In the genomic region with DNA sequence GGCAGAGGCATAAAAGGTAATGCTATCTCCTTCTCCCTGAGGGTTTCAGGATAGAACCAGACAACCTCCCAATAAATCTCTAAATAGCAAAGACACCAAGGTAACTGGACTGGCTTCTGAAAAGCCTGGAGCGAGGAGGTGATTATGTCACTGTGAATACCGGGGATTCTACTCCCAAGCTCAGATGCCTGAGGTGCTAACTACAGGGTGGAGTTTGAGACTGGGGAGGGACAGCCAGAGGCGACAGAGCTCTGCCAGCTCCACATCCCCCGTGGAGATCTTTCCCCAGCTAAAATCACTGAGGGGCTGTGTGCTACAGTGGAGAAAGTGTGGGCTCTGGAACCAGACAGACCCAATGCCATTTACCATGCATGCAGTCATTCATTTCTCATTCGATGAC, we compare ENCODE assay signal across 20 cellular contexts.
"Had no signal": no experiment of that assay in that cellular context is flagged by ENCODE, and none has a peak within 500 bp of the region (broad histone marks: within the 10 kb centered on the region; RNA-seq: fewer than 3 reads in every experiment).

No MANE protein-coding gene starts in this region.

- H3K4me3 Mint-ChIP-seq: activated CD8-positive, alpha-beta T cell treated with anti-CD3 and anti-CD28 coated beads for 36 hours; activated naive CD4-positive, alpha-beta T cell treated with anti-CD3 and anti-CD28 coated beads, Interleukin-2, amount 10 ng/mL, durations not matched to agents 7 days and 5 days; activated naive CD8-positive, alpha-beta T cell treated with anti-CD3 and anti-CD28 coated beads for 36 hours; activated T-cell treated with anti-CD3 and anti-CD28 coated beads, Interleukin-2, amount 50 U/mL, for 72 hours; T-helper 17 cell had no signal

- H3K4me1 Mint-ChIP-seq: activated naive CD4-positive, alpha-beta T cell treated with anti-CD3 and anti-CD28 coated beads, Interleukin-2, amount 10 ng/mL, durations not matched to agents 7 days and 5 days; activated naive CD8-positive, alpha-beta T cell treated with anti-CD3 and anti-CD28 coated beads for 36 hours had no signal

- H3K9me3 Mint-ChIP-seq: activated CD8-positive, alpha-beta T cell treated with anti-CD3 and anti-CD28 coated beads for 36 hours; activated naive CD4-positive, alpha-beta T cell treated with anti-CD3 and anti-CD28 coated beads, Interleukin-2, amount 10 ng/mL, durations not matched to agents 7 days and 5 days; activated naive CD8-positive, alpha-beta T cell treated with anti-CD3 and anti-CD28 coated beads for 36 hours; activated T-cell treated with anti-CD3 and anti-CD28 coated beads, Interleukin-2, amount 50 U/mL, for 72 hours; activated T-helper 2 cell treated with anti-CD3 and anti-CD28 coated beads, Interferon-gamma antibody, Interleukin-2, Interleukin-4, amounts not matched to agents 10 μg/mL and 5 μg/mL and 100 μg/mL, durations not matched to agents 14 hours and 24 hours and 36 hours had no signal

- H3K4me3 ChIP-seq: PC-9 had no signal

- H3K36me3 Mint-ChIP-seq: activated naive CD4-positive, alpha-beta T cell treated with anti-CD3 and anti-CD28 coated beads, Interleukin-2, amount 10 ng/mL, durations not matched to agents 7 days and 5 days; activated naive CD8-positive, alpha-beta T cell treated with anti-CD3 and anti-CD28 coated beads for 36 hours had no signal

- H3K36me3 ChIP-seq: brain microvascular endothelial cell had no signal

- H3K27ac ChIP-seq: brain microvascular endothelial cell, PC-9 had no signal

- H3K27ac Mint-ChIP-seq: activated CD8-positive, alpha-beta T cell treated with anti-CD3 and anti-CD28 coated beads for 36 hours; activated naive CD4-positive, alpha-beta T cell treated with anti-CD3 and anti-CD28 coated beads, Interleukin-2, amount 10 ng/mL, durations not matched to agents 7 days and 5 days; activated naive CD8-positive, alpha-beta T cell treated with anti-CD3 and anti-CD28 coated beads for 36 hours; activated T-helper 2 cell treated with anti-CD3 and anti-CD28 coated beads, Interferon-gamma antibody, Interleukin-2, Interleukin-4, amounts not matched to agents 10 μg/mL and 5 μg/mL and 100 μg/mL, durations not matched to agents 14 hours and 24 hours and 36 hours; T-helper 17 cell had no signal

- DNase-seq: activated CD4-positive, alpha-beta T cell treated with anti-CD3 and anti-CD28 coated beads, Interleukin-2, amount 50 U/mL, for 1 hour; activated CD4-positive, CD25-positive, alpha-beta regulatory T cell; activated CD8-positive, alpha-beta memory T cell treated with anti-CD3 and anti-CD28 coated beads, Interleukin-2, amount 50 U/mL, for 4 hours; activated CD8-positive, alpha-beta T cell treated with anti-CD3 and anti-CD28 coated beads for 36 hours; activated gamma-delta T cell treated with Interleukin-2 at 50 U/mL for 16 hours; activated naive CD4-positive, alpha-beta T cell treated with anti-CD3 and anti-CD28 coated beads, Interleukin-2, amount 10 ng/mL, durations not matched to agents 7 days and 5 days; activated naive CD8-positive, alpha-beta T cell treated with anti-CD3 and anti-CD28 coated beads for 36 hours; activated T-cell treated with anti-CD3 and anti-CD28 coated beads, Interleukin-2, amount 50 U/mL, for 72 hours; brain microvascular endothelial cell; Kasumi-1; NCI-H146; NCI-H187 treated with DMSO at 0.1 percent for 48 hours; NCI-H2081 treated with DMSO at 0.1 percent for 48 hours; NCI-H446; NCI-H524; SHP77 treated with DMSO at 0.1 percent for 48 hours; T-helper 17 cell; T-helper 9 cell had no signal

- ATAC-seq: activated CD8-positive, alpha-beta T cell treated with anti-CD3 and anti-CD28 coated beads for 36 hours; activated T-cell treated with anti-CD3 and anti-CD28 coated beads, Interleukin-2, amount 50 U/mL, for 72 hours; T-helper 17 cell had no signal
